ENCODE assay signal across 17 cellular contexts in genomic region chr10:12890958-12891357, GRCh38.
A peak's percentile ranks its signal among the peaks of the same experiment; 100 is the strongest.
DNase-seq lines count a peak whose midpoint lies in the region; ATAC-seq and TF ChIP-seq lines count a peak whose summit lies in the region.
"Had no signal": no experiment of that assay in that cellular context is flagged by ENCODE, and none has a peak within 500 bp of the region (broad histone marks: within the 10 kb centered on the region; RNA-seq: fewer than 3 reads in every experiment).

No MANE protein-coding gene starts in this region.

- H3K9ac ChIP-seq in endodermal cell (ENCODE audit: extremely low read depth, low read length, poor library complexity, severe bottlenecking): no peak overlapping the region
- H3K9ac ChIP-seq: BLaER1, GM23248 had no signal

- intact Hi-C loops in tibial artery (cut with DNase I; ENCODE audit: low total_unique reads): no loop called here
- intact Hi-C loops in adrenal gland (cut with DNase I): no loop called here

- H3K27me3 ChIP-seq in endodermal cell (ENCODE audit: control insufficient read depth, insufficient read depth, low read length, poor library complexity, severe bottlenecking) (no peaks in the 10 kb centered on the region), tibial artery (no peaks in the 10 kb centered on the region), adrenal gland (no peaks in the 10 kb centered on the region)
- H3K27me3 ChIP-seq: BLaER1 had no signal

- H3K4me1 ChIP-seq in endodermal cell (ENCODE audit: control insufficient read depth, insufficient read depth, low read length) (no peaks in the 10 kb centered on the region), tibial artery (peaks cover 0 to 52% (median 36%) of the 10 kb centered on the region in 4 donors), adrenal gland (replicated peaks in 1 of 2) (no peaks in the 10 kb centered on the region)
- H3K4me1 ChIP-seq: BLaER1, Caco-2 had no signal

- no peaks in the 10 kb centered on the region for H3K36me3 Mint-ChIP-seq in endodermal cell (ENCODE audit: low read depth)
- H3K36me3 Mint-ChIP-seq: CD4-positive, CD25-positive, alpha-beta regulatory T cell; CD8-positive, alpha-beta T cell had no signal

- H3K9me3 Mint-ChIP-seq in endodermal cell: peaks cover 10% of the 10 kb centered on the region

- H3K9me3 ChIP-seq in endodermal cell (ENCODE audit: control insufficient read depth, low read length): no peaks in the 10 kb centered on the region
- H3K9me3 ChIP-seq in tibial artery: peaks cover 0 to 8% (median 4%) of the 10 kb centered on the region in 3 donors
- no peaks in the 10 kb centered on the region for H3K9me3 ChIP-seq in adrenal gland (replicated peaks in 1 of 3)

- no peak for TF ChIP-seq POLR2A in adrenal gland (IDR thresholded peaks at IDR 0.05)

- H3K4me3 ChIP-seq in endodermal cell (ENCODE audit: low read length) (no peak overlapping the region), tibial artery (no peak overlapping the region), adrenal gland (no peak overlapping the region)
- H3K4me3 ChIP-seq: BLaER1, GM23248 had no signal

- TF ChIP-seq CTCF in endodermal cell (conservative IDR thresholded peaks at IDR 0.05) (no peak), tibial artery (IDR thresholded peaks at IDR 0.05) (no peak), adrenal gland (IDR thresholded peaks at IDR 0.05) (no peak)

- H3K4me3 Mint-ChIP-seq in endodermal cell: no peak overlapping the region
- H3K4me3 Mint-ChIP-seq: B cell; CD4-positive, CD25-positive, alpha-beta regulatory T cell; CD8-positive, alpha-beta T cell; H9 had no signal

- WGBS in endodermal cell (ENCODE audit: insufficient coverage in 1 of 2, insufficient read length in 1 of 2), 2 experiments: 82% methylated on average over 3 of the region's 3 CpGs; no CpG with 5 or more reads in 1 of the 2 experiments
- 57 to 69% (median 64%) methylated on average over 3 of the region's 3 CpGs for WGBS in adrenal gland, 4 donors

- H3K27ac ChIP-seq in endodermal cell (ENCODE audit: low read depth, low read length): no peak overlapping the region
- H3K27ac ChIP-seq in tibial artery: peak overlapping the region; percentile 50 to 78
- H3K27ac ChIP-seq in adrenal gland: no peak overlapping the region
- H3K27ac ChIP-seq: BLaER1, C4-2B, GM23248 had no signal

- no peak for ATAC-seq in GM19455 (IDR thresholded peaks at IDR 0.05; ENCODE audit: unreplicated experiment)
- ATAC-seq: CD8-positive, alpha-beta T cell; HCT116 had no signal

- peaks cover 8% of the 10 kb centered on the region for H3K27me3 Mint-ChIP-seq in endodermal cell (ENCODE audit: insufficient read depth)

- H3K36me3 ChIP-seq in endodermal cell (ENCODE audit: control insufficient read depth, insufficient read depth, low read length) (no peaks in the 10 kb centered on the region), tibial artery (peaks cover 0 to 3% (median under 1%) of the 10 kb centered on the region in 3 donors), adrenal gland (replicated peaks in 1 of 2) (no peaks in the 10 kb centered on the region)
- H3K36me3 ChIP-seq: BLaER1 had no signal

- no peak overlapping the region for H3K27ac Mint-ChIP-seq in endodermal cell
- H3K27ac Mint-ChIP-seq: B cell; CD4-positive, CD25-positive, alpha-beta regulatory T cell; CD8-positive, alpha-beta T cell; H9 had no signal

- H3K4me1 Mint-ChIP-seq in endodermal cell: no peaks in the 10 kb centered on the region
- H3K4me1 Mint-ChIP-seq: B cell; CD4-positive, CD25-positive, alpha-beta regulatory T cell had no signal

- peak; percentile 8 for DNase-seq in endodermal cell
- DNase-seq in medulla oblongata (ENCODE audit: extremely low spot score): peak; percentile 23
- DNase-seq in tibial artery: no peak
- no peak for DNase-seq in adrenal gland
- no peak for DNase-seq in activated naive CD4-positive, alpha-beta T cell treated with anti-CD3 and anti-CD28 coated beads, Interleukin-2, amount 50 U/mL, for 16 hours
- DNase-seq: Caco-2; CD4-positive, CD25-positive, alpha-beta regulatory T cell; DMS153; DND-41; GM23248; H9 had no signal

Comparison
In these comparisons a context has a peak if more than half of its experiments do, and no peak if none do; other contexts are left out.
1. DNase-seq: peak in endodermal cell (single experiment) and medulla oblongata (single experiment); none in tibial artery (0 of 2), adrenal gland (0 of 7) and activated naive CD4-positive, alpha-beta T cell treated with anti-CD3 and anti-CD28 coated beads, Interleukin-2, amount 50 U/mL, for 16 hours (single experiment).
2. H3K27ac ChIP-seq: peak in tibial artery (2 of 2); none in endodermal cell (single experiment) and adrenal gland (0 of 5).